Comparison of ENCODE assay signal across 6 cellular contexts in the genomic region with DNA sequence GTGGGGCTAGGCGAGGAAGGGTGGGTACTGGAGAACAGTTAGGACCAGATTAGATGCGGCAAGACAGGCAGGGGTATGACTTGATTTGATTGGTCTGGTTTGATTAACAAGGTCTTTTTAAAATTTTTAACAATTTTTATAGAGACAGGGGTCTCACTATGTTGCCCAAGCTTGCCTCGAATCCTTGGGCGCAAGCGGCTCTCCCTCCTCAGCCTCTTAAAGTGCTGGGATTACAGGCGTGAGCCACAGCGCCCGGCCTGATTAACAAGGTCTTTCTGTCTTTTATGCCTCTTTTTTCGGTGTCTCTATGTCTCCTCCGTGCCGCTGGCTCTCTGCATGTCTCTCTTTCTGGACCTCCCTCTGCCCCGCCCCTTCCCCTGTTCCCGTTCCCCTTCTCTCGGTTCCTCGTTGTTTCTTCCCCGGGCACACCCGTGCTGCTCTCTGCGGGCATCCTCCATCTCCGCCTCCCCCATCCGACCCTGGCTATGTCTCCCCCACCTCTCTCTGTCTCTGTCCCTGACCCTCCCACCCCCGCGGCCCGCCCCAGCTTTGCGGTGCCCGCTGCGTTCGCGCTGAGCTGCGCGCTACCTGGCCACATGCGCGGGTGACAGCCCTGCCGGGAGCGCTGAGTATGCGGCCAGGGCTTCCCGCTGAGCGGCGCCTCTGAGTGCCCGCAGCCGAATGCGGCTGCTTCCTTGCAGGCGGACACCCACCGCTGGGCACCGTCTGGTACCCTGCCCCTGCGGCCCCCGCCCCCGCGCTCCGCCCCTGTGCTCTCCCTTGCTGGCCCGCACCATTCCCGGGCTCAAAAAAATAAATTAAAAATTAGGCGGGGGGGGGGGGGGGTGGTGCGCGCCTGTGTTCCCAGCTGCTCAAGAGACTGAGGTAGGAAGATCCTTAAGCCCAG. TPM values are rescaled to one million over a fixed set of nuclear protein-coding genes. Genes with fewer than 3 reads are reported as not detected.
DNase-seq lines count a peak whose midpoint lies in the region; ATAC-seq, FAIRE-seq and TF ChIP-seq lines count a peak whose summit lies in the region.

No MANE protein-coding gene starts in this region.

- in situ Hi-C loops in G401 (cut with HindIII; ENCODE audit: low sequenced_read_pairs), result no loop called here

- 8 to 10% methylated on average over 53 to 54 of the region's 54 CpGs for WGBS in pancreas, 2 donors

- no peak overlapping the region for H3K27ac ChIP-seq in pancreas

- peaks cover 0 to 3% (median 0%) of the 10 kb centered on the region in 4 donors for H3K27me3 ChIP-seq in pancreas

- peak overlapping the region; percentile 21 to 25 for H3K4me3 ChIP-seq in cardiac fibroblast (replicated peaks in 1 of 2; ENCODE audit: low read depth in 2 of 2, low read length in 2 of 2)
- peak overlapping the region in 2 of 4 donors; percentile 16 to 42 for H3K4me3 ChIP-seq in pancreas

- peak; percentile 73 for DNase-seq in G401 (ENCODE audit: low spot score)
- DNase-seq in NCI-H524 (lab: John Stamatoyannopoulos, UW), result peak; percentile 73 to 80
- no peak for DNase-seq in cardiac fibroblast (ENCODE audit: low read depth in 2 of 2)
- DNase-seq in pancreas, result peak in 1 of 6 donors; percentile 77
- no peak for DNase-seq in amniotic stem cell (lab: John Stamatoyannopoulos, UW)
- DNase-seq in effector CD8-positive, alpha-beta T cell (lab: John Stamatoyannopoulos, UW), result no peak

- no peaks in the 10 kb centered on the region for H3K9me3 ChIP-seq in pancreas

- TF ChIP-seq CTCF in cardiac fibroblast (IDR thresholded peaks at IDR 0.05; ENCODE audit: low read depth, low read length) (no peak), pancreas (IDR thresholded peaks at IDR 0.05) (no peak)

- ATAC-seq in pancreas, result peak; percentile 67 to 86 (median 80)

- intact Hi-C loops in pancreas (cut with DNase I), result no loop called here

- H3K4me1 ChIP-seq in pancreas, result no peaks in the 10 kb centered on the region

- FAIRE-seq in pancreas (lab: Jason Lieb, UNC), result no peak

- H3K36me3 ChIP-seq in pancreas, result no peaks in the 10 kb centered on the region

RNA-seq across cellular contexts. Expression of a gene that starts 8.1 kb away (rescaled TPM):
- total RNA-seq in G401 (2014; rRNA removed; shearing (Covaris generic)), result 41.7 and 46.9 TPM in 2 replicates
- total RNA-seq in pancreas, result 10 to 100 TPM in 5 of 6 donors, 1 to 10 TPM in 1; 8.7 to 16.6 (median 10.8) TPM
- polyA plus RNA-seq in pancreas, result 10 to 100 TPM; 15.8 to 21.0 TPM

RNA-seq across cellular contexts. Expression of a gene that starts 21.7 kb away (rescaled TPM):
- 0.37 and 1.1 TPM in 2 replicates for total RNA-seq in G401 (2014; rRNA removed; shearing (Covaris generic))
- total RNA-seq in pancreas, result 1 to 10 TPM; 2.6 to 5.9 (median 4.3) TPM
- polyA plus RNA-seq in pancreas, result 10 to 100 TPM in 1 of 2 donors, 1 to 10 TPM in 1; 7.3 to 14.3 TPM

RNA-seq across cellular contexts. Expression of a gene that starts 27.1 kb away (rescaled TPM):
- total RNA-seq in G401 (2014; rRNA removed; shearing (Covaris generic)), result 28.2 and 39.3 TPM in 2 replicates
- total RNA-seq in pancreas, result 10 to 100 TPM in 1 of 6 donors, 1 to 10 TPM in 5; 2.6 to 10.9 (median 4.9) TPM
- 10 to 100 TPM; 15.4 to 22.8 TPM for polyA plus RNA-seq in pancreas

RNA-seq across cellular contexts. Expression of a gene that starts 45.8 kb away (rescaled TPM):
- 0.37 TPM in 1 of 2 replicates, not detected in the other for total RNA-seq in G401 (2014; rRNA removed; shearing (Covaris generic))
- total RNA-seq in pancreas, result 1 to 10 TPM; 1.2 to 5.7 (median 2.5) TPM
- polyA plus RNA-seq in pancreas, result 1 to 10 TPM; 3.0 to 9.1 TPM

RNA-seq across cellular contexts. Expression of a gene that starts 50.7 kb away (rescaled TPM):
- total RNA-seq in G401 (2014; rRNA removed; shearing (Covaris generic)), result 6.2 and 15.8 TPM in 2 replicates
- 1 to 10 TPM; 4.9 to 9.8 (median 6.2) TPM for total RNA-seq in pancreas
- 1 to 10 TPM; 6.7 to 7.6 TPM for polyA plus RNA-seq in pancreas

Comparison
In these comparisons a context has a peak if more than half of its experiments do, and no peak if none do; other contexts are left out.
1. DNase-seq: peak in G401 (single experiment) and NCI-H524 (2 of 2); none in cardiac fibroblast (0 of 2), amniotic stem cell (single experiment) and effector CD8-positive, alpha-beta T cell (single experiment).